In genomic region chr14:55333785-55334485, GRCh38 we compare ENCODE assay signal across 9 cellular contexts.
DNase-seq lines count a peak whose midpoint lies in the region; ATAC-seq and TF ChIP-seq lines count a peak whose summit lies in the region.
"Had no signal": no experiment of that assay in that cellular context is flagged by ENCODE, and none has a peak within 500 bp of the region (broad histone marks: within the 10 kb centered on the region; RNA-seq: fewer than 3 reads in every experiment).

No MANE protein-coding gene starts in this region.

- H3K9me3 Mint-ChIP-seq in osteocyte (ENCODE audit: unreplicated experiment), result no peaks in the 10 kb centered on the region

- H3K36me3 Mint-ChIP-seq in osteocyte (ENCODE audit: unreplicated experiment), result no peaks in the 10 kb centered on the region

- H3K27ac Mint-ChIP-seq in osteocyte (ENCODE audit: unreplicated experiment), result peak overlapping the region; percentile 36

- no peak overlapping the region for H3K4me3 Mint-ChIP-seq in osteocyte (ENCODE audit: unreplicated experiment)

- DNase-seq in amniotic epithelial cell (ENCODE audit: low read depth) (peak; percentile 31), osteocyte (ENCODE audit: extremely low spot score, unreplicated experiment) (no peak), SIG-M5 (lab: John Stamatoyannopoulos, UW) (no peak), hepatic stellate cell (ENCODE audit: low spot score) (no peak), HPDE6-E6E7 (ENCODE audit: extremely low spot score) (no peak)

- ATAC-seq in GM19023 (IDR thresholded peaks at IDR 0.05; ENCODE audit: unreplicated experiment) (peak; percentile 54), HG03066 (IDR thresholded peaks at IDR 0.05; ENCODE audit: low read depth, unreplicated experiment) (peak; percentile 71), GM21786 (IDR thresholded peaks at IDR 0.05; ENCODE audit: unreplicated experiment) (no peak)
- ATAC-seq: HCT116 had no signal

- H3K4me1 Mint-ChIP-seq in osteocyte (ENCODE audit: unreplicated experiment), result peaks cover 47% of the 10 kb centered on the region

- TF ChIP-seq CTCF in osteocyte (IDR thresholded peaks at IDR 0.05), result no peak

- H3K27me3 Mint-ChIP-seq in osteocyte (ENCODE audit: unreplicated experiment), result no peaks in the 10 kb centered on the region
